ENCODE assay signal across 9 cellular contexts in genomic region chr6:13427346-13427745, GRCh38.
DNase-seq lines count a peak whose midpoint lies in the region; ATAC-seq and TF ChIP-seq lines count a peak whose summit lies in the region.
"Had no signal": no experiment of that assay in that cellular context is flagged by ENCODE, and none has a peak within 500 bp of the region (broad histone marks: within the 10 kb centered on the region; RNA-seq: fewer than 3 reads in every experiment).

No MANE protein-coding gene starts in this region.

- peaks cover 55% of the 10 kb centered on the region for H3K4me1 Mint-ChIP-seq in activated CD4-positive, alpha-beta T cell treated with anti-CD3 and anti-CD28 coated beads, Interleukin-2, amount 10 ng/mL, durations not matched to agents 7 days and 5 days
- H3K4me1 Mint-ChIP-seq in GM23338, result peaks cover 66% of the 10 kb centered on the region
- H3K4me1 Mint-ChIP-seq in activated naive CD8-positive, alpha-beta T cell treated with anti-CD3 and anti-CD28 coated beads, Interleukin-2, amount 10 ng/mL, durations not matched to agents 7 days and 5 days, result peaks cover 55% of the 10 kb centered on the region

- no peak for TF ChIP-seq CTCF in GM23338 (conservative IDR thresholded peaks at IDR 0.05; ENCODE audit: low read depth in 2 of 2)
- no peak for TF ChIP-seq CTCF in smooth muscle cell (IDR thresholded peaks at IDR 0.05; ENCODE audit: borderline replicate concordance, insufficient read depth, poor library complexity, severe bottlenecking)

- 12% methylated on average over 8 of the region's 8 CpGs for whole genome bisulfite sequencing in smooth muscle cell (ENCODE audit: low lambda C conversion rate)

- intact Hi-C loops in posterior cingulate gyrus (cut with DNase I), result no loop called here

- H3K9ac ChIP-seq in smooth muscle cell (ENCODE audit: low read depth), result peak overlapping the region; percentile 52

- H3K9me3 Mint-ChIP-seq in activated CD4-positive, alpha-beta T cell treated with anti-CD3 and anti-CD28 coated beads, Interleukin-2, amount 10 ng/mL, durations not matched to agents 7 days and 5 days, result no peaks in the 10 kb centered on the region
- H3K9me3 Mint-ChIP-seq in GM23338, result no peaks in the 10 kb centered on the region
- no peaks in the 10 kb centered on the region for H3K9me3 Mint-ChIP-seq in activated naive CD8-positive, alpha-beta T cell treated with anti-CD3 and anti-CD28 coated beads, Interleukin-2, amount 10 ng/mL, durations not matched to agents 7 days and 5 days

- H3K27ac Mint-ChIP-seq in activated CD4-positive, alpha-beta T cell treated with anti-CD3 and anti-CD28 coated beads, Interleukin-2, amount 10 ng/mL, durations not matched to agents 7 days and 5 days, result peak overlapping the region; percentile 20
- no peak overlapping the region for H3K27ac Mint-ChIP-seq in GM23338
- H3K27ac Mint-ChIP-seq in activated naive CD8-positive, alpha-beta T cell treated with anti-CD3 and anti-CD28 coated beads, Interleukin-2, amount 10 ng/mL, durations not matched to agents 7 days and 5 days, result peak overlapping the region; percentile 92

- H3K4me1 ChIP-seq in GM23338 (ENCODE audit: insufficient read depth), result peaks cover 40% of the 10 kb centered on the region
- peaks cover 38% of the 10 kb centered on the region for H3K4me1 ChIP-seq in smooth muscle cell (ENCODE audit: low read depth)

- peaks cover 7% of the 10 kb centered on the region; the same call in 1 of the 2 replicates for H3F3A ChIP-seq in GM23338 (replicated peaks; ENCODE audit: low read depth)
- H3F3A ChIP-seq in smooth muscle cell (ENCODE audit: low read depth), result peaks cover 44% of the 10 kb centered on the region

- no peaks in the 10 kb centered on the region for H3K9me3 ChIP-seq in smooth muscle cell (replicated peaks; ENCODE audit: low read depth)

- CTCF ChIA-PET in activated CD4-positive, alpha-beta T cell treated with anti-CD3 and anti-CD28 coated beads, Interleukin-2, amount 10 ng/mL, durations not matched to agents 7 days and 5 days (lab: Charles Lee), result interaction anchor here (2.1 kb wide), 1 partner anchor 44 kb away, joined by 7 read pairs; no protein-coding TSS in a partner anchor

- H3K36me3 Mint-ChIP-seq in activated CD4-positive, alpha-beta T cell treated with anti-CD3 and anti-CD28 coated beads, Interleukin-2, amount 10 ng/mL, durations not matched to agents 7 days and 5 days (ENCODE audit: low read depth), result peaks cover 3% of the 10 kb centered on the region
- H3K36me3 Mint-ChIP-seq in GM23338 (ENCODE audit: low read depth), result peaks cover 7% of the 10 kb centered on the region
- H3K36me3 Mint-ChIP-seq in activated naive CD8-positive, alpha-beta T cell treated with anti-CD3 and anti-CD28 coated beads, Interleukin-2, amount 10 ng/mL, durations not matched to agents 7 days and 5 days, result no peaks in the 10 kb centered on the region

- POLR2A ChIA-PET in activated CD4-positive, alpha-beta T cell treated with anti-CD3 and anti-CD28 coated beads, Interleukin-2, amount 10 ng/mL, durations not matched to agents 7 days and 5 days (lab: Charles Lee), result no interaction called here
- POLR2A ChIA-PET in activated naive CD8-positive, alpha-beta T cell treated with anti-CD3 and anti-CD28 coated beads, Interleukin-2, amount 10 ng/mL, durations not matched to agents 7 days and 5 days (lab: Charles Lee), result interaction anchor here (0.6 to 1.7 kb wide), 4 partner anchors 34 to 148 kb away, joined by 3 to 9 read pairs (median 5); partner anchors contain the start of gene TBC1D7

- no peak for DNase-seq in activated CD4-positive, alpha-beta T cell treated with anti-CD3 and anti-CD28 coated beads, Interleukin-2, amount 10 ng/mL, durations not matched to agents 7 days and 5 days
- DNase-seq in activated CD4-positive, alpha-beta T cell treated with anti-CD3 and anti-CD28 coated beads, Interleukin-2, amount 50 U/mL, for 48 hours, result no peak
- no peak for DNase-seq in GM23338 (ENCODE audit: low spot score)
- DNase-seq in activated naive CD8-positive, alpha-beta T cell treated with anti-CD3 and anti-CD28 coated beads, Interleukin-2, amount 10 ng/mL, durations not matched to agents 7 days and 5 days, result no peak
- no peak for DNase-seq in smooth muscle cell (lab: John Stamatoyannopoulos, UW; ENCODE audit: unreplicated experiment)
- no peak for DNase-seq in posterior cingulate gyrus
- DNase-seq in NCI-H2227 (lab: John Stamatoyannopoulos, UW; ENCODE audit: unreplicated experiment), result no peak
- DNase-seq: NCI-H1694 treated with DMSO at 0.1 percent for 48 hours had no signal

- H3K36me3 ChIP-seq in GM23338 (ENCODE audit: insufficient read depth) (no peaks in the 10 kb centered on the region), smooth muscle cell (ENCODE audit: low read depth) (no peaks in the 10 kb centered on the region)

- H3K79me2 ChIP-seq in GM23338 (replicated peaks; ENCODE audit: insufficient read depth) (no peaks in the 10 kb centered on the region; the same call in 1 of the 2 replicates), smooth muscle cell (ENCODE audit: low read depth) (peaks cover 15% of the 10 kb centered on the region)

- H3K27ac ChIP-seq in GM23338 (ENCODE audit: low read depth) (no peak overlapping the region), smooth muscle cell (ENCODE audit: low read depth) (peak overlapping the region; percentile 84)

- H2AFZ ChIP-seq in GM23338 (no peak overlapping the region), smooth muscle cell (ENCODE audit: low read depth) (peak overlapping the region; percentile 12)

- no peak overlapping the region for H3K4me3 Mint-ChIP-seq in activated CD4-positive, alpha-beta T cell treated with anti-CD3 and anti-CD28 coated beads, Interleukin-2, amount 10 ng/mL, durations not matched to agents 7 days and 5 days
- no peak overlapping the region for H3K4me3 Mint-ChIP-seq in GM23338
- no peak overlapping the region for H3K4me3 Mint-ChIP-seq in activated naive CD8-positive, alpha-beta T cell treated with anti-CD3 and anti-CD28 coated beads, Interleukin-2, amount 10 ng/mL, durations not matched to agents 7 days and 5 days

- 0 out of 2 replicates have a peak overlapping the region, but pooled peaks have one; percentile 59 for H3K4me2 ChIP-seq in GM23338
- H3K4me2 ChIP-seq in smooth muscle cell, result peak overlapping the region; percentile 70

- H4K20me1 ChIP-seq in GM23338 (replicated peaks; ENCODE audit: insufficient read depth) (no peaks in the 10 kb centered on the region), smooth muscle cell (ENCODE audit: low read depth) (no peaks in the 10 kb centered on the region)

- H3K27me3 ChIP-seq in GM23338 (ENCODE audit: insufficient read depth) (no peaks in the 10 kb centered on the region), smooth muscle cell (ENCODE audit: low read depth) (no peaks in the 10 kb centered on the region)

- no peaks in the 10 kb centered on the region for H3K9me2 ChIP-seq in GM23338 (ENCODE audit: insufficient read depth)

- H3K4me3 ChIP-seq in GM23338 (no peak overlapping the region), smooth muscle cell (no peak overlapping the region)

- ATAC-seq in GM23338, result no peak
- ATAC-seq in activated naive CD8-positive, alpha-beta T cell treated with anti-CD3 and anti-CD28 coated beads, Interleukin-2, amount 10 ng/mL, durations not matched to agents 7 days and 5 days (ENCODE audit: low read depth), result no peak
- ATAC-seq in GM21381 (IDR thresholded peaks at IDR 0.05; ENCODE audit: unreplicated experiment), result no peak

- H3K27me3 Mint-ChIP-seq in activated CD4-positive, alpha-beta T cell treated with anti-CD3 and anti-CD28 coated beads, Interleukin-2, amount 10 ng/mL, durations not matched to agents 7 days and 5 days, result no peaks in the 10 kb centered on the region
- H3K27me3 Mint-ChIP-seq in GM23338 (ENCODE audit: insufficient read depth, low read depth, poor library complexity), result peaks cover 10% of the 10 kb centered on the region
- no peaks in the 10 kb centered on the region for H3K27me3 Mint-ChIP-seq in activated naive CD8-positive, alpha-beta T cell treated with anti-CD3 and anti-CD28 coated beads, Interleukin-2, amount 10 ng/mL, durations not matched to agents 7 days and 5 days
